In genomic region chr13:113322043-113322461, GRCh38 we compare ENCODE assay signal across 1 cellular context.
TF ChIP-seq lines count a peak whose summit lies in the region.

No MANE protein-coding gene starts in this region.

TF ChIP-seq in GM23338, 12 proteins besides CTCF, POLR2A, EP300 and RAD21 (continued from another document):
- no peak for TF ChIP-seq REST (IDR thresholded peaks at IDR 0.05; ENCODE audit: unreplicated experiment)
